Comparison of ENCODE assay signal across 8 cellular contexts in the genomic region with DNA sequence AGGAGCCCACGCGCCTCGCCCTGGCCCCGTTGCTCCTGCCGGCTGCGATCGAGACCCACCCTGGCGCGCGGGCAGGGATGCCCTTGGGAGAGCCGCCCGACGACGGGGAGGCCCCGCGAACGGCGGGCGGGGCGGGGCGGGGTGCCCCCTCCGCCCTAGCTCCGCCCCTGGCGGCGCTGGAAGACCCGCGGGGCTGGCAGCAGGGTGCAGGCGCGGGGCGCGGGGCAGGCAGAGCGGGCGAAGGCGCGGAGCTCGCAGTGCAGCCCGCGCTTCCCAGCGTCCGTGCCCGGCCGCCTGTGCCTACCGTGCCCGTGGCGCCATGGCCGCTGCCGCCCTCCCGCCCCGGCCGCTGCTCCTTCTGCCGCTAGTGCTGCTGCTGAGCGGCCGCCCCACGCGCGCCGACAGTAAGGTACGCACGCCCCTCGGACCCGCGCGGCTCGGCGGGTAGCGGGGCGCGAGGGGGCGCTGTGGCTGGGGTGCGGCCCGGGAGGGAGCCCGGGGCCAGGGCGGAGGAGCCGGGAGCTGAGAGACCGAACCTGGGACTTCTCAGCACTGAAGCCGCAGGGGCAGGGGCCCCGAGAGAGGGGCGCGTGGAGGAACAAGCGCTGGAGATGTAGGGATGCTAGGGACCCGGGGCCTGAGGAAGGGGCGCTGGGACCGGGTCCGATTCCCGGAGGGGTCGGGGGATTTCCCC. TPM values are rescaled to one million over a fixed set of nuclear protein-coding genes. Genes with fewer than 3 reads are reported as not detected.
DNase-seq lines count a peak whose midpoint lies in the region; ATAC-seq, FAIRE-seq and TF ChIP-seq lines count a peak whose summit lies in the region.

OLFML2A (plus strand) TSS at position 182 of the 694 bp plus-strand sequence; CDS start at position 320, 138 bp downstream.

- ATAC-seq in activated CD4-positive, CD25-positive, alpha-beta regulatory T cell treated with anti-CD3 and anti-CD28 coated beads, Interleukin-2, amount 50 U/mL, for 24 hours: peak; percentile 30 to 39
- ATAC-seq in PC-3 (peak; percentile 7), HepG2 (peak; percentile 23), HG02981 (IDR thresholded peaks at IDR 0.05; ENCODE audit: unreplicated experiment) (no peak)
- peak; percentile 61 for ATAC-seq in stimulated activated memory B cell treated with anti-CD40 and anti-IgM and Interleukin-4, amounts not matched to agents 10 μg/mL and 1 μg/mL and 100 μg/mL, for 72 hours

- peak within 1 kb of the TSS; percentile 97 for H3K4me2 ChIP-seq in PC-3 (ENCODE audit: low read length)
- peak within 1 kb of the TSS; percentile 93 for H3K4me2 ChIP-seq in HepG2 (ENCODE audit: low read depth, low read length)

- peaks cover 23% of the 10 kb centered on the region for H3K4me1 ChIP-seq in PC-3 (ENCODE audit: insufficient read depth, low read length)
- H3K4me1 ChIP-seq in HepG2 (ENCODE audit: insufficient read depth, low read length): peaks cover 61% of the 10 kb centered on the region

- no peak for FAIRE-seq in HepG2 (lab: Jason Lieb, UNC)

- H3K9me3 Mint-ChIP-seq in stimulated activated memory B cell treated with anti-CD40 and anti-IgM and Interleukin-4, amounts not matched to agents 10 μg/mL and 1 μg/mL and 100 μg/mL, for 72 hours: no peaks in the 10 kb centered on the region

- no peak within 1 kb of the TSS for H3K27ac ChIP-seq in PC-3 (ENCODE audit: low read length)
- no peak within 1 kb of the TSS for H3K27ac ChIP-seq in HepG2 (ENCODE audit: extremely low read length, insufficient read depth, low read length)

- no peak within 1 kb of the TSS for H3K9ac ChIP-seq in PC-3 (ENCODE audit: low read length)
- no peak within 1 kb of the TSS for H3K9ac ChIP-seq in HepG2 (ENCODE audit: insufficient read depth, low read depth, low read length)

- no peaks in the 10 kb centered on the region for H3K36me3 ChIP-seq in PC-3 (ENCODE audit: low read depth, low read length)
- H3K36me3 ChIP-seq in HepG2 (replicated peaks in 1 of 2; ENCODE audit: control insufficient read depth in 1 of 2, insufficient read depth in 2 of 2, low read length in 2 of 2): no peaks in the 10 kb centered on the region

- H3K27me3 ChIP-seq in PC-3 (ENCODE audit: low read length): no peaks in the 10 kb centered on the region
- peaks cover 2 to 22% of the 10 kb centered on the region in 2 experiments; a peak in 4 of 5 replicates for H3K27me3 ChIP-seq in HepG2 (ENCODE audit: control insufficient read depth in 1 of 2, insufficient read depth in 2 of 2, low read length in 2 of 2)

- H3K9me3 ChIP-seq in PC-3 (ENCODE audit: low read length): no peaks in the 10 kb centered on the region
- no peaks in the 10 kb centered on the region for H3K9me3 ChIP-seq in HepG2 (ENCODE audit: low read length)

- BruUV-seq in PC-3 (replicated peaks; lab: Mats Ljungman, UMichigan): no TSS peak
- BruUV-seq in HepG2 (replicated peaks; lab: Mats Ljungman, UMichigan): no TSS peak

- peak within 1 kb of the TSS; percentile 84 for H2AFZ ChIP-seq in PC-3 (ENCODE audit: low read length)
- H2AFZ ChIP-seq in HepG2 (ENCODE audit: low read length): no peak within 1 kb of the TSS

- no peak for TF ChIP-seq POLR2A in HepG2 (IDR thresholded peaks at IDR 0.05; ENCODE audit: insufficient read depth in 1 of 2, low read depth in 2 of 2, low read length in 2 of 2)

- H4K20me1 ChIP-seq in PC-3 (ENCODE audit: low read length): no peaks in the 10 kb centered on the region
- H4K20me1 ChIP-seq in HepG2 (ENCODE audit: insufficient read depth, low read length): no peaks in the 10 kb centered on the region

- intact Hi-C loops in PC-3 (cut with micrococcal nuclease) (no loop called here), HepG2 (cut with micrococcal nuclease; ENCODE audit: unreplicated experiment) (loop anchor here (5.0 to 10.0 kb wide), 3 partner anchors 40 to 598 kb away; partner anchors contain the start of gene SCAI)

- in situ Hi-C loops in HepG2 (cut with HindIII; ENCODE audit: extremely low pct_ligation_motif_present, low pct_unique_long_range_greater_than_20kb): loop anchor here (10.0 kb wide), 1 partner anchor 598 kb away; no protein-coding TSS in a partner anchor

- 27% methylated on average over 7 of the region's 86 CpGs for WGBS in HepG2 (ENCODE audit: low lambda C conversion rate)

- no peaks in the 10 kb centered on the region for H3K36me3 Mint-ChIP-seq in stimulated activated memory B cell treated with anti-CD40 and anti-IgM and Interleukin-4, amounts not matched to agents 10 μg/mL and 1 μg/mL and 100 μg/mL, for 72 hours

- peaks cover 38% of the 10 kb centered on the region for H3K27me3 Mint-ChIP-seq in stimulated activated memory B cell treated with anti-CD40 and anti-IgM and Interleukin-4, amounts not matched to agents 10 μg/mL and 1 μg/mL and 100 μg/mL, for 72 hours

- CTCF ChIA-PET in PC-3 (lab: Charles Lee) (interaction anchor here (1.1 to 1.9 kb wide), 2 partner anchors 69 to 75 kb away, joined by 4 to 16 read pairs; partner anchors contain the start of gene WDR38), HepG2 (lab: Yijun Ruan, JAX; ENCODE audit: low intra/inter-chr PET ratio, low total read pairs) (interaction anchor here (4.0 kb wide), 1 partner anchor 75 kb away, joined by 18 read pairs; the partner anchor contains the start of gene WDR38)

- no peak; the same call in 1 of the 2 replicates for TF ChIP-seq RAD21 in HepG2 (CRISPR knock-in tag; IDR thresholded peaks at IDR 0.05)

- TF ChIP-seq CTCF in PC-3 (conservative IDR thresholded peaks at IDR 0.05; ENCODE audit: low read depth, low read length) (peak; percentile 50), cardiac fibroblast (IDR thresholded peaks at IDR 0.05; ENCODE audit: low read depth, low read length) (no peak), HepG2 (CRISPR knock-in tag; IDR thresholded peaks at IDR 0.05) (peak; percentile 68; the same call in 1 of the 2 replicates)

- POLR2A ChIA-PET in PC-3 (lab: Charles Lee; ENCODE audit: unreplicated experiment) (no interaction called here), HepG2 (lab: Yijun Ruan, JAX) (interaction anchor here (0.5 to 2.0 kb wide), 3 partner anchors 76 to 84 kb away, joined by 3 to 6 read pairs (median 5); partner anchors contain the start of gene WDR38)

- peaks cover 25% of the 10 kb centered on the region for H3K4me1 Mint-ChIP-seq in stimulated activated memory B cell treated with anti-CD40 and anti-IgM and Interleukin-4, amounts not matched to agents 10 μg/mL and 1 μg/mL and 100 μg/mL, for 72 hours

- peak within 1 kb of the TSS; percentile 78 for H3K4me3 Mint-ChIP-seq in stimulated activated memory B cell treated with anti-CD40 and anti-IgM and Interleukin-4, amounts not matched to agents 10 μg/mL and 1 μg/mL and 100 μg/mL, for 72 hours

- H3F3A ChIP-seq in PC-3 (ENCODE audit: low read length, unreplicated experiment): peaks cover 7% of the 10 kb centered on the region

- no peak for DNase-seq in activated CD4-positive, CD25-positive, alpha-beta regulatory T cell treated with anti-CD3 and anti-CD28 coated beads, Interleukin-2, amount 50 U/mL, for 72 hours
- DNase-seq in PC-3 (peak; percentile 30), cardiac fibroblast (ENCODE audit: low read depth in 2 of 2) (no peak), HepG2 (ENCODE audit: low spot score) (no peak), anterior cingulate cortex (lab: John Stamatoyannopoulos, UW) (no peak)

- H3K27ac Mint-ChIP-seq in stimulated activated memory B cell treated with anti-CD40 and anti-IgM and Interleukin-4, amounts not matched to agents 10 μg/mL and 1 μg/mL and 100 μg/mL, for 72 hours: peak within 1 kb of the TSS; percentile 25

- peak within 1 kb of the TSS; percentile 68 for H3K4me3 ChIP-seq in PC-3 (ENCODE audit: low read length)
- peak within 1 kb of the TSS; percentile 39 to 48 for H3K4me3 ChIP-seq in cardiac fibroblast (replicated peaks in 1 of 2; ENCODE audit: low read depth in 2 of 2, low read length in 2 of 2)
- H3K4me3 ChIP-seq in HepG2 (replicated peaks in 1 of 3; ENCODE audit: insufficient read depth in 1 of 3, low read depth in 2 of 3, low read length in 3 of 3): peak within 1 kb of the TSS; percentile 47 to 72 (median 50)

- H3K9me2 ChIP-seq in PC-3 (replicated peaks; ENCODE audit: low read length): no peaks in the 10 kb centered on the region

- no peaks in the 10 kb centered on the region for H3K79me2 ChIP-seq in PC-3 (ENCODE audit: low read length)
- no peaks in the 10 kb centered on the region for H3K79me2 ChIP-seq in HepG2 (ENCODE audit: insufficient read depth, low read length)

- no peak for TF ChIP-seq EP300 in HepG2 (IDR thresholded peaks at IDR 0.05; ENCODE audit: low read depth in 2 of 2, low read length in 2 of 2)
- TF ChIP-seq EP300 in HepG2 (CRISPR knock-in tag; IDR thresholded peaks at IDR 0.05; ENCODE audit: borderline replicate concordance): no peak

TF ChIP-seq in HepG2, 621 proteins besides CTCF, POLR2A, EP300 and RAD21 (continues in another document):
- TF ChIP-seq ZNF740 (CRISPR knock-in tag; IDR thresholded peaks at IDR 0.05): no peak

RNA-seq across cellular contexts. Expression of gene OLFML2A, which starts in this region (rescaled TPM):
- 3.4 and 4.7 TPM in 2 replicates for total RNA-seq in PC-3 (2014; rRNA removed)
- 0.02 TPM in 1 of 2 replicates, not detected in the other for total RNA-seq in HepG2 (2016; rRNA removed; fragmentation: Illumina TruSeq; extraction: Trizol)
- under 0.01 and 0.09 TPM in 2 replicates for total RNA-seq in HepG2 (2016; cell fraction: cytosol; rRNA removed; fragmentation: Illumina TruSeq; extraction: Trizol; ENCODE audit: low read depth)
- total RNA-seq in HepG2 (2016; cell fraction: insoluble cytoplasmic fraction; rRNA removed; fragmentation: Illumina TruSeq; extraction: Trizol): 0.02 TPM in 1 of 2 replicates, not detected in the other
- total RNA-seq in HepG2 (2016; cell fraction: membrane; rRNA removed; fragmentation: Illumina TruSeq; extraction: Trizol): 0.03 TPM in 2 replicates
- 0.06 and 0.09 TPM in 2 replicates for total RNA-seq in HepG2 (2016; cell fraction: nucleus; rRNA removed; fragmentation: Illumina TruSeq; extraction: Trizol)
- 0.01 and 0.04 TPM in 2 replicates for polyA plus RNA-seq in HepG2 (2011; rRNA removed)
- 0.03 and 0.04 TPM in 2 replicates for polyA plus RNA-seq in HepG2 (2011; cell fraction: cytosol; rRNA removed)
- polyA plus RNA-seq in HepG2 (2011; cell fraction: nucleus; rRNA removed): 0.02 and 0.05 TPM in 2 replicates
- 0.01 TPM in 1 of 2 replicates, not detected in the other for polyA plus RNA-seq in HepG2 (2012)
- not detected in 2 replicates for polyA plus RNA-seq in HepG2 (2016; cell fraction: cytosol; fragmentation: Illumina TruSeq; extraction: Trizol; ENCODE audit: low read depth)
- polyA plus RNA-seq in HepG2 (2016; cell fraction: insoluble cytoplasmic fraction; fragmentation: Illumina TruSeq; extraction: Trizol; ENCODE audit: low read depth): 0.03 TPM in 1 of 2 replicates, not detected in the other
- not detected in 2 replicates for polyA plus RNA-seq in HepG2 (2016; cell fraction: membrane; fragmentation: Illumina TruSeq; extraction: Trizol; ENCODE audit: low read depth)
- polyA plus RNA-seq in HepG2 (2016; cell fraction: nucleus; fragmentation: Illumina TruSeq; extraction: Trizol; ENCODE audit: insufficient read depth, low read depth): 0.07 TPM in 1 of 2 replicates, not detected in the other
- polyA minus RNA-seq in HepG2 (2011; rRNA and poly(A)+ RNA removed; ENCODE audit: low replicate concordance): 0.08 and 2.8 TPM in 2 replicates
- polyA minus RNA-seq in HepG2 (2011; cell fraction: cytosol; rRNA and poly(A)+ RNA removed): 0.09 and 0.30 TPM in 2 replicates
- 0.12 and 0.26 TPM in 2 replicates for polyA minus RNA-seq in HepG2 (2011; cell fraction: nucleus; rRNA and poly(A)+ RNA removed)
